Comparison of ENCODE assay signal across 10 cellular contexts in the genomic region with DNA sequence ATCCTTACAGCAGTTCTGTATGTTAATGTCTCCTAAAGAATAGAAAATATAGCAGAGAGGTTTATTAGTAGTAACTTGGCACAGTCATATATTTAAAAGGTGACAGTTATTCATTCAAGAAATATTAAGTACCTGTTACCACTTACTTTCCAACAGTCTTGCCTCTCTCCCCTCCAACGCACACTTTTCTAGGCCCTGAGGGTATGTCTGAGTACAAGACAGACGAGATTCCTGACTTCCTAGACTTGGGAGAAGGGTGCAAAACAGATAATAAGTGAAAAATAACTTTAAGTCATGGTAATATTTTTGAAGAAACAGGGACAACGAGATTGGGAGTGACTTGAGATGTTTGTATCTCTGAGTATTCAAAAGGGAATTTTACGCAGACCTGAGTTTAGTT. TPM values are rescaled to one million over a fixed set of nuclear protein-coding genes. Genes with fewer than 3 reads are reported as not detected.
DNase-seq lines count a peak whose midpoint lies in the region; ATAC-seq and TF ChIP-seq lines count a peak whose summit lies in the region.
"Had no signal": no experiment of that assay in that cellular context is flagged by ENCODE, and none has a peak within 500 bp of the region (broad histone marks: within the 10 kb centered on the region; RNA-seq: fewer than 3 reads in every experiment).

No MANE protein-coding gene starts in this region.

- TF ChIP-seq CTCF in KMS-11 (conservative IDR thresholded peaks at IDR 0.05; ENCODE audit: low read depth, low read length) (no peak), gastroesophageal sphincter (IDR thresholded peaks at IDR 0.05) (no peak)

- H3K9ac ChIP-seq in KMS-11 = no peak overlapping the region

- no peak overlapping the region for H2AFZ ChIP-seq in KMS-11 (ENCODE audit: low read depth)

- no peaks in the 10 kb centered on the region for H3K27me3 ChIP-seq in CD8-positive, alpha-beta memory T cell (ENCODE audit: insufficient read depth, low read length, poor library complexity, severe bottlenecking)
- no peaks in the 10 kb centered on the region for H3K27me3 ChIP-seq in KMS-11 (ENCODE audit: insufficient read depth, low read depth)
- no peaks in the 10 kb centered on the region for H3K27me3 ChIP-seq in gastroesophageal sphincter

- no peaks in the 10 kb centered on the region for H3K9me3 Mint-ChIP-seq in CD8-positive, alpha-beta memory T cell
- H3K9me3 Mint-ChIP-seq in activated naive CD8-positive, alpha-beta T cell (ENCODE audit: low read depth) = peaks cover 3% of the 10 kb centered on the region
- H3K9me3 Mint-ChIP-seq in natural killer cell treated with Interleukin-12 subunit alpha and Interleukin-12 subunit beta and Interleukin-15 and Interleukin-18, amount 100 ng/mL, for 72 hours = no peaks in the 10 kb centered on the region

- no peak for ATAC-seq in natural killer cell treated with Interleukin-12 subunit alpha and Interleukin-12 subunit beta and Interleukin-15 and Interleukin-18, amount 100 ng/mL, for 72 hours
- ATAC-seq in HG03354 (IDR thresholded peaks at IDR 0.05; ENCODE audit: poor library complexity, severe bottlenecking, unreplicated experiment) = no peak
- ATAC-seq in gastroesophageal sphincter = no peak

- H3K27ac Mint-ChIP-seq in CD8-positive, alpha-beta memory T cell = peak overlapping the region; percentile 22 to 84 (median 68)
- H3K27ac Mint-ChIP-seq in activated naive CD8-positive, alpha-beta T cell = peak overlapping the region; percentile 80
- H3K27ac Mint-ChIP-seq in natural killer cell treated with Interleukin-12 subunit alpha and Interleukin-12 subunit beta and Interleukin-15 and Interleukin-18, amount 100 ng/mL, for 72 hours = no peak overlapping the region

- CTCF ChIA-PET in CD8-positive, alpha-beta memory T cell (lab: Charles Lee) = interaction anchor here (0.9 to 1.9 kb wide), 3 partner anchors 13 to 34 kb away, joined by 3 to 13 read pairs (median 4); no protein-coding TSS in a partner anchor

- no peak for TF ChIP-seq POLR2A in gastroesophageal sphincter (IDR thresholded peaks at IDR 0.05)

- H3K4me1 ChIP-seq in CD8-positive, alpha-beta memory T cell (ENCODE audit: insufficient read depth, low read length) = peaks cover 36% of the 10 kb centered on the region
- H3K4me1 ChIP-seq in KMS-11 (ENCODE audit: low read depth, poor library complexity, severe bottlenecking) (peaks cover 12% of the 10 kb centered on the region), gastroesophageal sphincter (peaks cover 0 to 68% (median 15%) of the 10 kb centered on the region in 3 donors)

- H3K36me3 ChIP-seq in CD8-positive, alpha-beta memory T cell (ENCODE audit: insufficient read depth, low read length) = peaks cover 26% of the 10 kb centered on the region
- H3K36me3 ChIP-seq in KMS-11 (ENCODE audit: insufficient read depth) (peaks cover 22% of the 10 kb centered on the region; the same call in 1 of the 2 replicates), gastroesophageal sphincter (peaks cover 0 to 49% of the 10 kb centered on the region in 2 donors)

- DNase-seq in CD8-positive, alpha-beta memory T cell = no peak
- DNase-seq in natural killer cell treated with Interleukin-12 subunit alpha and Interleukin-12 subunit beta and Interleukin-15 and Interleukin-18, amount 100 ng/mL, for 72 hours (ENCODE audit: low spot score) = no peak
- DNase-seq in stimulated activated CD4-positive, alpha-beta T cell treated with anti-CD3 and anti-CD28 coated beads, Interleukin-4, amount 100 ng/mL, for 4 hours = no peak
- DNase-seq: NCI-H226, SIG-M5 had no signal

- TF ChIP-seq EP300 in gastroesophageal sphincter (IDR thresholded peaks at IDR 0.05) = no peak

- 80 to 84% methylated on average over 4 of the region's 4 CpGs for WGBS in gastroesophageal sphincter (ENCODE audit: low coverage in 1 of 2), 2 donors

- POLR2A ChIA-PET in CD8-positive, alpha-beta memory T cell (lab: Charles Lee) = no interaction called here

- 0 out of 2 replicates have a peak, but pooled peaks cover 3% of the 10 kb centered on the region for H4K20me1 ChIP-seq in KMS-11 (ENCODE audit: insufficient read depth)

- H3K79me2 ChIP-seq in KMS-11 (ENCODE audit: insufficient read depth, low read depth) = peaks cover 36% of the 10 kb centered on the region

- no peak overlapping the region for H3K4me3 ChIP-seq in CD8-positive, alpha-beta memory T cell (ENCODE audit: low read length)
- no peak overlapping the region for H3K4me3 ChIP-seq in KMS-11 (IDR thresholded peaks at IDR 0.05; ENCODE audit: insufficient read depth, low read depth, low read length)
- H3K4me3 ChIP-seq in gastroesophageal sphincter = no peak overlapping the region

- peaks cover 49 to 66% (median 63%) of the 10 kb centered on the region in 3 donors for H3K4me1 Mint-ChIP-seq in CD8-positive, alpha-beta memory T cell
- H3K4me1 Mint-ChIP-seq in activated naive CD8-positive, alpha-beta T cell (ENCODE audit: low read depth) = peaks cover 55% of the 10 kb centered on the region
- peaks cover 51 to 55% of the 10 kb centered on the region in 2 donors for H3K4me1 Mint-ChIP-seq in natural killer cell treated with Interleukin-12 subunit alpha and Interleukin-12 subunit beta and Interleukin-15 and Interleukin-18, amount 100 ng/mL, for 72 hours (ENCODE audit: low read depth in 2 of 2)

- no peaks in the 10 kb centered on the region for H3K27me3 Mint-ChIP-seq in CD8-positive, alpha-beta memory T cell
- no peaks in the 10 kb centered on the region for H3K27me3 Mint-ChIP-seq in activated naive CD8-positive, alpha-beta T cell
- no peaks in the 10 kb centered on the region for H3K27me3 Mint-ChIP-seq in natural killer cell treated with Interleukin-12 subunit alpha and Interleukin-12 subunit beta and Interleukin-15 and Interleukin-18, amount 100 ng/mL, for 72 hours

- H3K27ac ChIP-seq in CD8-positive, alpha-beta memory T cell (ENCODE audit: low read depth, low read length) = no peak overlapping the region
- no peak overlapping the region for H3K27ac ChIP-seq in KMS-11
- no peak overlapping the region for H3K27ac ChIP-seq in gastroesophageal sphincter

- H3K36me3 Mint-ChIP-seq in CD8-positive, alpha-beta memory T cell = peaks cover 8 to 55% (median 8%) of the 10 kb centered on the region in 3 donors
- peaks cover 9% of the 10 kb centered on the region for H3K36me3 Mint-ChIP-seq in activated naive CD8-positive, alpha-beta T cell
- peaks cover 50% of the 10 kb centered on the region for H3K36me3 Mint-ChIP-seq in natural killer cell treated with Interleukin-12 subunit alpha and Interleukin-12 subunit beta and Interleukin-15 and Interleukin-18, amount 100 ng/mL, for 72 hours

- H3K9me3 ChIP-seq in CD8-positive, alpha-beta memory T cell (ENCODE audit: low read length) = no peaks in the 10 kb centered on the region
- H3K9me3 ChIP-seq in gastroesophageal sphincter = no peaks in the 10 kb centered on the region

- peak overlapping the region; percentile 51 to 96 (median 92) for H3K4me3 Mint-ChIP-seq in CD8-positive, alpha-beta memory T cell
- H3K4me3 Mint-ChIP-seq in activated naive CD8-positive, alpha-beta T cell = peak overlapping the region; percentile 92
- peak overlapping the region; percentile 99 for H3K4me3 Mint-ChIP-seq in natural killer cell treated with Interleukin-12 subunit alpha and Interleukin-12 subunit beta and Interleukin-15 and Interleukin-18, amount 100 ng/mL, for 72 hours

- H3K4me2 ChIP-seq in KMS-11 = peak overlapping the region; percentile 99

RNA-seq across cellular contexts. Expression of a gene that starts 1.6 kb away (rescaled TPM):
- 100 to 1,000 TPM; 549 to 556 TPM for total RNA-seq in CD8-positive, alpha-beta memory T cell
- 266 TPM for polyA plus RNA-seq in CD8-positive, alpha-beta memory T cell
- 100 to 1,000 TPM; 271 to 340 TPM for total RNA-seq in natural killer cell treated with Interleukin-12 subunit alpha and Interleukin-12 subunit beta and Interleukin-15 and Interleukin-18, amount 100 ng/mL, for 72 hours
- total RNA-seq in gastroesophageal sphincter = 100 to 1,000 TPM; 336 to 538 (median 412) TPM

RNA-seq across cellular contexts. Expression of a gene that starts 6.7 kb away (rescaled TPM):
- total RNA-seq in CD8-positive, alpha-beta memory T cell = 10 to 100 TPM; 27.6 to 28.7 TPM
- polyA plus RNA-seq in CD8-positive, alpha-beta memory T cell = 11.9 TPM
- total RNA-seq in natural killer cell treated with Interleukin-12 subunit alpha and Interleukin-12 subunit beta and Interleukin-15 and Interleukin-18, amount 100 ng/mL, for 72 hours = 10 to 100 TPM; 23.2 to 42.2 TPM
- 10 to 100 TPM; 21.3 to 66.6 (median 40.9) TPM for total RNA-seq in gastroesophageal sphincter

RNA-seq across cellular contexts. Expression of a gene that starts 27.6 kb away (rescaled TPM):
- not detected for total RNA-seq in CD8-positive, alpha-beta memory T cell
- not detected for polyA plus RNA-seq in CD8-positive, alpha-beta memory T cell
- not detected for total RNA-seq in natural killer cell treated with Interleukin-12 subunit alpha and Interleukin-12 subunit beta and Interleukin-15 and Interleukin-18, amount 100 ng/mL, for 72 hours
- not detected for total RNA-seq in gastroesophageal sphincter
- total RNA-seq: epithelial cell of proximal tubule had no signal

RNA-seq across cellular contexts. Expression of a gene that starts 43.1 kb away (rescaled TPM):
- total RNA-seq in CD8-positive, alpha-beta memory T cell = 10 to 100 TPM in 1 of 2 experiments, 1 to 10 TPM in 1; 9.3 to 10.0 TPM
- polyA plus RNA-seq in CD8-positive, alpha-beta memory T cell = 1.6 TPM
- total RNA-seq in natural killer cell treated with Interleukin-12 subunit alpha and Interleukin-12 subunit beta and Interleukin-15 and Interleukin-18, amount 100 ng/mL, for 72 hours = 10 to 100 TPM; 11.5 to 12.3 TPM
- 10 to 100 TPM in 3 of 4 donors, 1 to 10 TPM in 1; 8.0 to 21.0 (median 15.7) TPM for total RNA-seq in gastroesophageal sphincter

RNA-seq across cellular contexts. Expression of a gene that starts 55.3 kb away (rescaled TPM):
- total RNA-seq in CD8-positive, alpha-beta memory T cell = 10 to 100 TPM; 25.4 to 25.8 TPM
- 7.2 TPM for polyA plus RNA-seq in CD8-positive, alpha-beta memory T cell
- 10 to 100 TPM; 21.3 to 24.5 TPM for total RNA-seq in natural killer cell treated with Interleukin-12 subunit alpha and Interleukin-12 subunit beta and Interleukin-15 and Interleukin-18, amount 100 ng/mL, for 72 hours
- 100 to 1,000 TPM in 1 of 4 donors, 10 to 100 TPM in 3; 46.9 to 132 (median 48.1) TPM for total RNA-seq in gastroesophageal sphincter

Comparison
In these comparisons a context has a peak if more than half of its experiments do, and no peak if none do; other contexts are left out.
1. H3K27ac Mint-ChIP-seq: peak in CD8-positive, alpha-beta memory T cell (8 of 8) and activated naive CD8-positive, alpha-beta T cell (single experiment); none in natural killer cell treated with Interleukin-12 subunit alpha and Interleukin-12 subunit beta and Interleukin-15 and Interleukin-18, amount 100 ng/mL, for 72 hours (0 of 2).
2. Peak in every context shown above with its lines, with median percentiles within 50 percentile points of each other: H3K4me3 Mint-ChIP-seq.